Comparison of ENCODE assay signal across 27 cellular contexts in the genomic region with DNA sequence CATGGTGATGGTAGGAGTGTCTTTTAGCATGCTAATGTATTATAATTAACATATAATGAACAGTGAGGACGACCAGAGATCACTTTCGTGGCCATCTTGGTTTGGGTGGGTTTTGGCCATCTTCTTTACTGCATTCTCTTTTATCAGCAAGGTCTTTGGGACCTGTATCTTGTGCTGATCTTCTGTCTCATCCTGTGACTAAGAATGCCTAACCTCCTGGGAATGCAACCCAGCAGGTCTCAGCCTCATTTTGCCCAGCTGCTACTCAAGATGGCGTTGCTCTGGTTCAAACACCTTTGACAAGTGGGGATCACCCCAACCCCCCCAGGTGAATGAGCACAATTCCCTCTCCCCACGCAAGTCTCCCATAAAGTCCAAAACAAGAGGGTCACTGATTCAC.
"Had no signal": no experiment of that assay in that cellular context is flagged by ENCODE, and none has a peak within 500 bp of the region (broad histone marks: within the 10 kb centered on the region; RNA-seq: fewer than 3 reads in every experiment).

No MANE protein-coding gene starts in this region.

- H3K4me1 Mint-ChIP-seq: activated naive CD4-positive, alpha-beta T cell treated with anti-CD3 and anti-CD28 coated beads, Interleukin-2, amount 50 U/mL, for 24 hours; T-cell had no signal

- ATAC-seq: activated CD4-positive, alpha-beta T cell treated with anti-CD3 and anti-CD28 coated beads for 36 hours; activated T-cell treated with anti-CD3 and anti-CD28 coated beads, Interleukin-2, amount 50 U/mL, for 72 hours; body of pancreas; K562; T-cell had no signal

- H3K27ac Mint-ChIP-seq: activated CD4-positive, alpha-beta memory T cell treated with anti-CD3 and anti-CD28 coated beads, Interleukin-2, amount 10 ng/mL, durations not matched to agents 7 days and 5 days; activated CD4-positive, alpha-beta T cell treated with anti-CD3 and anti-CD28 coated beads for 36 hours; activated naive CD4-positive, alpha-beta T cell treated with anti-CD3 and anti-CD28 coated beads, Interleukin-2, amount 50 U/mL, for 24 hours; activated T-cell treated with anti-CD3 and anti-CD28 coated beads, Interleukin-2, amount 50 U/mL, for 72 hours; activated T-helper 2 cell treated with anti-CD3 and anti-CD28 coated beads, Interferon-gamma antibody, Interleukin-2, Interleukin-4, amounts not matched to agents 10 μg/mL and 5 μg/mL and 100 μg/mL, durations not matched to agents 14 hours and 24 hours and 36 hours; T-cell had no signal

- H3K4me3 Mint-ChIP-seq: activated CD4-positive, alpha-beta memory T cell treated with anti-CD3 and anti-CD28 coated beads, Interleukin-2, amount 10 ng/mL, durations not matched to agents 7 days and 5 days; activated CD4-positive, alpha-beta T cell treated with anti-CD3 and anti-CD28 coated beads for 36 hours; activated naive CD4-positive, alpha-beta T cell treated with anti-CD3 and anti-CD28 coated beads, Interleukin-2, amount 50 U/mL, for 24 hours; activated T-cell treated with anti-CD3 and anti-CD28 coated beads, Interleukin-2, amount 50 U/mL, for 72 hours; T-cell had no signal

- H3K27me3 ChIP-seq: body of pancreas, cardiac muscle cell had no signal

- H3K36me3 Mint-ChIP-seq: activated naive CD4-positive, alpha-beta T cell treated with anti-CD3 and anti-CD28 coated beads, Interleukin-2, amount 50 U/mL, for 24 hours; T-cell had no signal

- H3K36me3 ChIP-seq: cardiac muscle cell, WERI-Rb-1 had no signal

- H3K9me3 ChIP-seq: body of pancreas had no signal

- H3K4me1 ChIP-seq: body of pancreas had no signal

- H3K4me3 ChIP-seq: body of pancreas, cardiac muscle cell, K562 had no signal

- H3K9me3 Mint-ChIP-seq: activated CD4-positive, alpha-beta memory T cell treated with anti-CD3 and anti-CD28 coated beads, Interleukin-2, amount 10 ng/mL, durations not matched to agents 7 days and 5 days; activated naive CD4-positive, alpha-beta T cell treated with anti-CD3 and anti-CD28 coated beads, Interleukin-2, amount 50 U/mL, for 24 hours; activated T-cell treated with anti-CD3 and anti-CD28 coated beads, Interleukin-2, amount 50 U/mL, for 72 hours; activated T-helper 2 cell treated with anti-CD3 and anti-CD28 coated beads, Interferon-gamma antibody, Interleukin-2, Interleukin-4, amounts not matched to agents 10 μg/mL and 5 μg/mL and 100 μg/mL, durations not matched to agents 14 hours and 24 hours and 36 hours; T-cell had no signal

- H3K27ac ChIP-seq: body of pancreas, cardiac muscle cell, WERI-Rb-1 had no signal

- DNase-seq: activated CD4-positive, alpha-beta memory T cell treated with anti-CD3 and anti-CD28 coated beads, Interleukin-2, amount 10 ng/mL, durations not matched to agents 7 days and 5 days; activated CD4-positive, alpha-beta T cell treated with anti-CD3 and anti-CD28 coated beads for 36 hours; activated CD4-positive, alpha-beta T cell treated with anti-CD3 and anti-CD28 coated beads, Interleukin-2, amount 50 U/mL, for 1 hour; activated T-cell treated with anti-CD3 and anti-CD28 coated beads for 4 hours; activated T-cell treated with anti-CD3 and anti-CD28 coated beads, Interleukin-2, amount 50 U/mL, for 72 hours; aorta; body of pancreas; Karpas-422; MM.1S; NCI-H1105; NCI-H1436; NCI-H1694 treated with DMSO at 0.1 percent for 48 hours; NCI-H2029 treated with DMSO at 0.1 percent for 48 hours; NCI-H345; NCI-H510A; NCI-H526 treated with DMSO at 0.1 percent for 48 hours; NCI-H82; OCI-M1; SHP77 treated with DMSO at 0.1 percent for 48 hours; T-cell; T-helper 2 cell; T1000; WERI-Rb-1 had no signal

- H3K27me3 Mint-ChIP-seq: activated naive CD4-positive, alpha-beta T cell treated with anti-CD3 and anti-CD28 coated beads, Interleukin-2, amount 50 U/mL, for 24 hours had no signal
